In genomic region chr2:160051374-160051800, GRCh38 we compare ENCODE assay signal across 1 cellular context.
TF ChIP-seq lines count a peak whose summit lies in the region.

No MANE protein-coding gene starts in this region.

TF ChIP-seq in endothelial cell of umbilical vein, 7 proteins besides CTCF, POLR2A, EP300 and RAD21 (continued from another document):
- peak; percentile 89 for TF ChIP-seq GATA2 (IDR thresholded peaks at IDR 0.05; ENCODE audit: insufficient read depth, insufficient read length, low read depth, low read length)
